In genomic region chr11:130798280-130798679, GRCh38 we compare ENCODE assay signal across 16 cellular contexts.
A peak's percentile ranks its signal among the peaks of the same experiment; 100 is the strongest.
DNase-seq lines count a peak whose midpoint lies in the region; ATAC-seq and FAIRE-seq lines count a peak whose summit lies in the region.
"Had no signal": no experiment of that assay in that cellular context is flagged by ENCODE, and none has a peak within 500 bp of the region (broad histone marks: within the 10 kb centered on the region; RNA-seq: fewer than 3 reads in every experiment).

No MANE protein-coding gene starts in this region.

- no peak overlapping the region for H3K27ac Mint-ChIP-seq in activated naive CD4-positive, alpha-beta T cell treated with anti-CD3 and anti-CD28 coated beads, Interleukin-2, amount 10 ng/mL, durations not matched to agents 7 days and 5 days
- H3K27ac Mint-ChIP-seq: activated CD8-positive, alpha-beta T cell treated with anti-CD3 and anti-CD28 coated beads for 36 hours had no signal

- H3K9me3 Mint-ChIP-seq in activated naive CD4-positive, alpha-beta T cell treated with anti-CD3 and anti-CD28 coated beads, Interleukin-2, amount 10 ng/mL, durations not matched to agents 7 days and 5 days, result no peaks in the 10 kb centered on the region
- H3K9me3 Mint-ChIP-seq: activated CD8-positive, alpha-beta T cell treated with anti-CD3 and anti-CD28 coated beads for 36 hours had no signal

- H3K4me3 Mint-ChIP-seq in activated naive CD4-positive, alpha-beta T cell treated with anti-CD3 and anti-CD28 coated beads, Interleukin-2, amount 10 ng/mL, durations not matched to agents 7 days and 5 days, result no peak overlapping the region
- H3K4me3 Mint-ChIP-seq: activated CD8-positive, alpha-beta T cell treated with anti-CD3 and anti-CD28 coated beads for 36 hours had no signal

- no peaks in the 10 kb centered on the region for H3K36me3 Mint-ChIP-seq in activated naive CD4-positive, alpha-beta T cell treated with anti-CD3 and anti-CD28 coated beads, Interleukin-2, amount 10 ng/mL, durations not matched to agents 7 days and 5 days

- H3K27me3 Mint-ChIP-seq in activated naive CD4-positive, alpha-beta T cell treated with anti-CD3 and anti-CD28 coated beads, Interleukin-2, amount 10 ng/mL, durations not matched to agents 7 days and 5 days, result peaks cover 4% of the 10 kb centered on the region

- CTCF ChIA-PET in activated naive CD4-positive, alpha-beta T cell treated with anti-CD3 and anti-CD28 coated beads, Interleukin-2, amount 10 ng/mL, durations not matched to agents 7 days and 5 days (lab: Charles Lee), result no interaction called here

- ATAC-seq in GM21367 (IDR thresholded peaks at IDR 0.05; ENCODE audit: unreplicated experiment) (no peak), GM19395 (IDR thresholded peaks at IDR 0.05; ENCODE audit: unreplicated experiment) (no peak)
- ATAC-seq: activated CD8-positive, alpha-beta T cell treated with anti-CD3 and anti-CD28 coated beads for 36 hours; left ventricle myocardium superior had no signal

- FAIRE-seq in urothelium cell line (lab: Jason Lieb, UNC), result no peak

- peak; percentile 27 for DNase-seq in NK-92 treated with Interleukin-12 subunit alpha and Interleukin-12 subunit beta, amount 100 ng/mL, for 24 hours (lab: John Stamatoyannopoulos, UW)
- no peak for DNase-seq in NK-92 (lab: John Stamatoyannopoulos, UW; ENCODE audit: unreplicated experiment)
- peak; percentile 60 for DNase-seq in SW480 (ENCODE audit: low spot score)
- peak; percentile 79 for DNase-seq in fibroblast of peridontal ligament (ENCODE audit: extremely low read depth)
- peak; percentile 70 for DNase-seq in urothelium cell line (ENCODE audit: low spot score)
- no peak for DNase-seq in activated naive CD4-positive, alpha-beta T cell treated with anti-CD3 and anti-CD28 coated beads, Interleukin-2, amount 10 ng/mL, durations not matched to agents 7 days and 5 days
- DNase-seq: activated CD8-positive, alpha-beta T cell treated with anti-CD3 and anti-CD28 coated beads for 36 hours; activated gamma-delta T cell treated with Interleukin-2 at 50 U/mL for 16 hours; colonic mucosa; DMS 273 treated with DMSO at 0.1 percent for 48 hours; left ventricle myocardium superior; NCI-H2171; stimulated activated CD4-positive, alpha-beta T cell treated with anti-CD3 and anti-CD28 coated beads, Interleukin-12 subunit alpha, Interleukin-12 subunit beta, amount 100 ng/mL, for 4 hours; T-helper 9 cell had no signal

- no peaks in the 10 kb centered on the region for H3K4me1 Mint-ChIP-seq in activated naive CD4-positive, alpha-beta T cell treated with anti-CD3 and anti-CD28 coated beads, Interleukin-2, amount 10 ng/mL, durations not matched to agents 7 days and 5 days

Comparison
In these comparisons a context has a peak if more than half of its experiments do, and no peak if none do; other contexts are left out.
1. DNase-seq: peak in NK-92 treated with Interleukin-12 subunit alpha and Interleukin-12 subunit beta, amount 100 ng/mL, for 24 hours (single experiment), SW480 (single experiment), fibroblast of peridontal ligament (single experiment) and urothelium cell line (single experiment); none in NK-92 (single experiment) and activated naive CD4-positive, alpha-beta T cell treated with anti-CD3 and anti-CD28 coated beads, Interleukin-2, amount 10 ng/mL, durations not matched to agents 7 days and 5 days (single experiment).